Comparison of ENCODE assay signal across 8 cellular contexts in the genomic region with DNA sequence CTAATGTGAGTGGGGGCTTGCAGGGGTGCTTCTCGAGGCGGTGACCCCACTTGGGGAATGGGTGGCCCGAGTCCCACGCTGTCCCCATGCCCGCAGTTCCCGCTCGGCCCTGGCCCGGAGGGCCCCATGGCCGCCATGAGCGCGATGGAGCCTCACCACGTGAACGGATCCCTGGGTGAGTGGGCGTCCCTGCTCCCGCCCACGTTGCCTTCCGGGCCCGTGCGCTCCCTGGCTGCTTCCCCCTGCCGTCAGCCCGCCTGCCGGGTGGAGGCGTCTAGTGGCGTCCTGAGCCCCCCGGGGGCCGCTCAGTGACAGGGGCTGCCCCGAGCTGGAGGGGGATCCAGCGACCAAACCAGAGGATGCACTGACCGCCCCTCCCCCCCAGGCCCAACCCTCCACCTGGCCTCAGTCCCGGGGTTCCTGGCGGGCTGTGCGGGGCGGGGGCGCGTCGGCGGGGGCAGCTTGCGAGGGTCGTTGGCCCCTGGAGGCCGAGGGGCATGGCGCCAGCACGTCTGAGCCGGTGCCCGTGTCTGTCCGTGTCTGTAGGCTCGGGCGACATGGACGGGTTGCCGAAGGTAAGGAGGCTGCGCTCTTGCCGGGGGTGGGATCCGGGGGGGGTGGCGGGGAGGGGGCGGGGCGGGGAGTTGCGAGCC. TPM values are rescaled to one million over a fixed set of nuclear protein-coding genes. Genes with fewer than 3 reads are reported as not detected.
DNase-seq lines count a peak whose midpoint lies in the region; ATAC-seq, FAIRE-seq and TF ChIP-seq lines count a peak whose summit lies in the region.
"Had no signal": no experiment of that assay in that cellular context is flagged by ENCODE, and none has a peak within 500 bp of the region (broad histone marks: within the 10 kb centered on the region; RNA-seq: fewer than 3 reads in every experiment).

No MANE protein-coding gene starts in this region.

- CTCF ChIA-PET in PC-3 (lab: Charles Lee): no interaction called here

- H3K4me1 ChIP-seq in PC-3 (ENCODE audit: insufficient read depth, low read length): no peaks in the 10 kb centered on the region
- H3K4me1 ChIP-seq in sigmoid colon: peaks cover 4 to 58% (median 53%) of the 10 kb centered on the region in 4 donors

- FAIRE-seq in GM12891 (lab: Jason Lieb, UNC): peak; percentile 98

- TF ChIP-seq CTCF in PC-3 (conservative IDR thresholded peaks at IDR 0.05; ENCODE audit: low read depth, low read length): no peak
- TF ChIP-seq CTCF in foreskin fibroblast (IDR thresholded peaks at IDR 0.05; ENCODE audit: low read depth, low read length): no peak
- TF ChIP-seq CTCF in sigmoid colon (IDR thresholded peaks at IDR 0.05): no peak

- no peaks in the 10 kb centered on the region for H3K9me2 ChIP-seq in PC-3 (replicated peaks; ENCODE audit: low read length)

- DNase-seq in GM12891 (ENCODE audit: insufficient read length, low spot score) (no peak), PC-3 (no peak), foreskin fibroblast (peak in 1 of 2 donors; percentile 47), sigmoid colon (peak; percentile 76), inferior parietal cortex (ENCODE audit: extremely low spot score) (no peak), COLO668 (lab: John Stamatoyannopoulos, UW; ENCODE audit: unreplicated experiment) (no peak), NOMO-1 (lab: John Stamatoyannopoulos, UW; ENCODE audit: unreplicated experiment in 2 of 2) (no peak)

- H3K9me3 ChIP-seq in PC-3 (ENCODE audit: low read length) (no peaks in the 10 kb centered on the region), sigmoid colon (no peaks in the 10 kb centered on the region)

- no peaks in the 10 kb centered on the region for H4K20me1 ChIP-seq in PC-3 (ENCODE audit: low read length)

- TSS peak; percentile 23 for BruUV-seq in PC-3 (replicated peaks; lab: Mats Ljungman, UMichigan)

- TF ChIP-seq POLR2A in GM12891 (IDR thresholded peaks at IDR 0.05; ENCODE audit: low read depth, low read length) (no peak; the same call in 1 of the 2 replicates), sigmoid colon (IDR thresholded peaks at IDR 0.05) (no peak)

- no peak for TF ChIP-seq EP300 in sigmoid colon (IDR thresholded peaks at IDR 0.05)

- no peaks in the 10 kb centered on the region for H3F3A ChIP-seq in PC-3 (ENCODE audit: low read length, unreplicated experiment)

- H3K36me3 ChIP-seq in PC-3 (ENCODE audit: low read depth, low read length) (no peaks in the 10 kb centered on the region), sigmoid colon (peaks cover 0 to 11% (median 0%) of the 10 kb centered on the region in 4 donors)

- no peak overlapping the region for H2AFZ ChIP-seq in PC-3 (ENCODE audit: low read length)

- H3K4me3 ChIP-seq in PC-3 (ENCODE audit: low read length): peak overlapping the region; percentile 48; the same call in 1 of the 2 replicates
- peak overlapping the region; percentile 24 to 29 for H3K4me3 ChIP-seq in foreskin fibroblast (ENCODE audit: low read depth in 1 of 2, low read length in 2 of 2)
- H3K4me3 ChIP-seq in sigmoid colon: peak overlapping the region; percentile 29 to 57 (median 49)

- 28 to 70% methylated on average over 55 to 56 of the region's 56 CpGs for WGBS in sigmoid colon, 2 donors

- H3K79me2 ChIP-seq in PC-3 (ENCODE audit: low read length): no peaks in the 10 kb centered on the region

- no peaks in the 10 kb centered on the region for H3K27me3 ChIP-seq in PC-3 (ENCODE audit: low read length)
- H3K27me3 ChIP-seq in sigmoid colon: peaks cover 4 to 48% (median 15%) of the 10 kb centered on the region in 3 donors

- no peak overlapping the region for H3K27ac ChIP-seq in PC-3 (ENCODE audit: low read length)
- peak overlapping the region; percentile 28 to 66 (median 55) for H3K27ac ChIP-seq in sigmoid colon

- POLR2A ChIA-PET in PC-3 (lab: Charles Lee; ENCODE audit: unreplicated experiment): no interaction called here

- ATAC-seq in PC-3: 0 out of 2 replicates have a peak, but pooled peaks have one; percentile 4

- H3K9ac ChIP-seq in PC-3 (ENCODE audit: low read length): no peak overlapping the region

- intact Hi-C loops in PC-3 (cut with micrococcal nuclease) (no loop called here), sigmoid colon (cut with DNase I) (no loop called here)

- H3K4me2 ChIP-seq in PC-3 (ENCODE audit: low read length): peak overlapping the region; percentile 59

TF ChIP-seq in GM12891, 5 proteins besides CTCF, POLR2A, EP300 and RAD21:
- TF ChIP-seq POU2F2 (IDR thresholded peaks at IDR 0.05; ENCODE audit: low read depth, low read length) (no peak; the same call in 1 of the 2 replicates), POLR2AphosphoS5 (IDR thresholded peaks at IDR 0.05; ENCODE audit: low read depth, low read length) (peak; percentile 76)

RNA-seq across cellular contexts. Expression of a gene that starts 4.8 kb away (rescaled TPM):
- 14.3 TPM for polyA plus RNA-seq in GM12891 (2012; ENCODE audit: low read depth, missing spikeins)
- 19.4 TPM in 2 replicates for total RNA-seq in PC-3 (2014; rRNA removed)
- 10 to 100 TPM in 3 of 4 donors, 1 to 10 TPM in 1; 9.1 to 12.8 (median 11.5) TPM for total RNA-seq in sigmoid colon
- polyA plus RNA-seq in sigmoid colon: 10 to 100 TPM in 1 of 3 donors, 1 to 10 TPM in 2; 3.7 to 18.7 (median 4.2) TPM

RNA-seq across cellular contexts. Expression of a gene that starts 14.0 kb away (rescaled TPM):
- polyA plus RNA-seq in GM12891 (2012; ENCODE audit: low read depth, missing spikeins): 60.3 TPM
- 97.5 and 99.9 TPM in 2 replicates for total RNA-seq in PC-3 (2014; rRNA removed)
- 10 to 100 TPM; 52.4 to 71.4 (median 58.0) TPM for total RNA-seq in sigmoid colon
- polyA plus RNA-seq in sigmoid colon: 10 to 100 TPM; 13.9 to 51.4 (median 32.4) TPM

RNA-seq across cellular contexts. Expression of a gene that starts 35.7 kb away (rescaled TPM):
- polyA plus RNA-seq in GM12891 (2012; ENCODE audit: low read depth, missing spikeins): 2.0 TPM
- total RNA-seq in PC-3 (2014; rRNA removed) (not detected in 2 replicates), sigmoid colon (10 to 100 TPM in 1 of 4 donors, 1 to 10 TPM in 3; 2.2 to 13.3 (median 9.0) TPM)
- polyA plus RNA-seq in sigmoid colon: 10 to 100 TPM in 1 of 3 donors, 1 to 10 TPM in 2; 4.2 to 10.9 (median 6.0) TPM
- total RNA-seq: SK-MEL-5 had no signal

RNA-seq across cellular contexts. Expression of a gene that starts 47.2 kb away (rescaled TPM):
- polyA plus RNA-seq in GM12891 (2012; ENCODE audit: low read depth, missing spikeins): 4.9 TPM
- 84.3 and 105 TPM in 2 replicates for total RNA-seq in PC-3 (2014; rRNA removed)
- total RNA-seq in sigmoid colon: 1 to 10 TPM; 1.1 to 7.9 (median 3.9) TPM
- polyA plus RNA-seq in sigmoid colon: 10 to 100 TPM in 2 of 3 donors, 1 to 10 TPM in 1; 7.2 to 79.7 (median 24.5) TPM
